7 cellular contexts compared by ENCODE assay signal in the genomic region with DNA sequence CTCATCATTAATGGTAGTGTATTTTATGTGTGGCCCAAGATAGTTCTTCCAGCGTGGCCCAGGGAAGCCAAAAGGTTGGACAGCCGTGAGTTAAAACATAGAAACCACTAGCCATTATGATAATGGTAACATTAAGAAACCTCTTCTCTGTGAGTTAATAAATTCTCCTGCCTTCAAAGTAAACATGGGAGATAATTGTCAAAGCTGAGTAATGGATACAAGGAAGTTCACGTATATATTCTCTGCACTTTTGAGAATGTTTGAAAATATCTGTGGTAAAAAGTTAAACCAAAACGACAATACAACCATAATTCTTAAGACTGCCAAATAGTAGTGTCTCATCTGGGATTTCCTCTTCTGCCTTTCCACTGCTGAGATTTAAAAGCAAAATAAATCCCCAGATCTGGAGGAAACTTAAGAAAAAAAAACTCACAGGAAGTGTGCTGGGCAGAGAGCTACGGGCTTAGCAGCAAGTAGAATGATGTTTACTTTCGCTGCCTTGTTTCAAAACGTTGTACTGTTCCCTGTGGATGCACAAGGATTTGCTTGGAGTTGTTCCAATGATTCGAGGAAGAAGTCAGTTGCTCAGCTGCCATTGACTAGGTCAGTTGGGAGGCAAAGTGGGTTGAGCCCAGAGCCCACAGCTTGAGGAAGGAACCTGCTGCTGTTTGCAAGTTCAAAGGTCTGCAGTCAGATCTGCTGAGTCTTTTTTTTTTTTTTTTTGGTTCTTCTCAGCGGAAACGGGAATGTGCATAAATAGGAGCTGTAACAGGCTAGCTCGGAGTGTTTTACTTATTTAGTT. TPM values are rescaled to one million over a fixed set of nuclear protein-coding genes. Genes with fewer than 3 reads are reported as not detected.
DNase-seq lines count a peak whose midpoint lies in the region; ATAC-seq and TF ChIP-seq lines count a peak whose summit lies in the region.

No MANE protein-coding gene starts in this region.

- H3K4me1 Mint-ChIP-seq in T-helper 2 cell treated with Interferon-gamma antibody and Interleukin-4, amounts not matched to agents 5 μg/mL and 100 μg/mL, for 36 hours (ENCODE audit: low read depth), result peaks cover 28% of the 10 kb centered on the region
- H3K4me1 Mint-ChIP-seq in natural killer cell, result peaks cover 22 to 28% of the 10 kb centered on the region in 2 donors

- no peaks in the 10 kb centered on the region for H3K27me3 ChIP-seq in MM.1S (replicated peaks; ENCODE audit: insufficient read depth, low read length)

- TF ChIP-seq CTCF in MM.1S (IDR thresholded peaks at IDR 0.05; ENCODE audit: low read length), result no peak
- TF ChIP-seq CTCF in epithelial cell of proximal tubule (conservative IDR thresholded peaks at IDR 0.05; ENCODE audit: low read depth, low read length), result no peak
- no peak for TF ChIP-seq CTCF in natural killer cell (IDR thresholded peaks at IDR 0.05)

- DNase-seq in ELR (ENCODE audit: low read depth) (peak; percentile 87), MM.1S (no peak), epithelial cell of proximal tubule (ENCODE audit: low read depth) (peak; percentile 97), natural killer cell (no peak)
- no peak for DNase-seq in T-helper 2 cell treated with Interferon-gamma antibody and Interleukin-4, amounts not matched to agents 5 μg/mL and 100 μg/mL, for 36 hours (ENCODE audit: low spot score)

- H3F3A ChIP-seq in MM.1S (ENCODE audit: insufficient read depth, low read length), result peaks cover 9% of the 10 kb centered on the region; the same call in 1 of the 2 replicates

- H2AFZ ChIP-seq in MM.1S (ENCODE audit: low read length), result no peak overlapping the region

- H3K27ac Mint-ChIP-seq in T-helper 2 cell treated with Interferon-gamma antibody and Interleukin-4, amounts not matched to agents 5 μg/mL and 100 μg/mL, for 36 hours, result peak overlapping the region; percentile 90
- peak overlapping the region in 1 of 2 donors; percentile 85 for H3K27ac Mint-ChIP-seq in natural killer cell

- H3K9me3 Mint-ChIP-seq in T-helper 2 cell treated with Interferon-gamma antibody and Interleukin-4, amounts not matched to agents 5 μg/mL and 100 μg/mL, for 36 hours, result no peaks in the 10 kb centered on the region
- no peaks in the 10 kb centered on the region for H3K9me3 Mint-ChIP-seq in natural killer cell

- H3K4me2 ChIP-seq in MM.1S (ENCODE audit: low read depth, low read length), result peak overlapping the region; percentile 89

- peak overlapping the region; percentile 80 for H3K9ac ChIP-seq in MM.1S (ENCODE audit: low read length)

- H3K4me3 Mint-ChIP-seq in T-helper 2 cell treated with Interferon-gamma antibody and Interleukin-4, amounts not matched to agents 5 μg/mL and 100 μg/mL, for 36 hours, result peak overlapping the region; percentile 94
- peak overlapping the region; percentile 42 for H3K4me3 Mint-ChIP-seq in natural killer cell

- ATAC-seq in natural killer cell (no peak), GM21576 (IDR thresholded peaks at IDR 0.05; ENCODE audit: unreplicated experiment) (no peak), HG03095 (IDR thresholded peaks at IDR 0.05; ENCODE audit: unreplicated experiment) (no peak)

- H3K9me2 ChIP-seq in MM.1S (replicated peaks; ENCODE audit: insufficient read depth, low read length), result no peaks in the 10 kb centered on the region

- peaks cover 7% of the 10 kb centered on the region for H3K36me3 Mint-ChIP-seq in T-helper 2 cell treated with Interferon-gamma antibody and Interleukin-4, amounts not matched to agents 5 μg/mL and 100 μg/mL, for 36 hours (ENCODE audit: low read depth)
- H3K36me3 Mint-ChIP-seq in natural killer cell, result no peaks in the 10 kb centered on the region

- H3K4me3 ChIP-seq in MM.1S (ENCODE audit: low read length) (peak overlapping the region; percentile 75), epithelial cell of proximal tubule (ENCODE audit: low read depth, low read length) (peak overlapping the region; percentile 90)

- H3K79me2 ChIP-seq in MM.1S (ENCODE audit: low read length), result peaks cover 19% of the 10 kb centered on the region

- H4K20me1 ChIP-seq in MM.1S (ENCODE audit: insufficient read depth, low read length), result no peaks in the 10 kb centered on the region

- peaks cover 2% of the 10 kb centered on the region for H3K27me3 Mint-ChIP-seq in T-helper 2 cell treated with Interferon-gamma antibody and Interleukin-4, amounts not matched to agents 5 μg/mL and 100 μg/mL, for 36 hours (ENCODE audit: low read depth)
- no peaks in the 10 kb centered on the region for H3K27me3 Mint-ChIP-seq in natural killer cell (ENCODE audit: low read depth in 2 of 2)

- no peaks in the 10 kb centered on the region for H3K36me3 ChIP-seq in MM.1S (replicated peaks; ENCODE audit: insufficient read depth, low read length)

- no peaks in the 10 kb centered on the region for H3K9me3 ChIP-seq in MM.1S (replicated peaks; ENCODE audit: insufficient read depth, low read length)

- no peaks in the 10 kb centered on the region for H3K4me1 ChIP-seq in MM.1S (ENCODE audit: low read length)

- intact Hi-C loops in natural killer cell (cut with micrococcal nuclease), result no loop called here

- H3K27ac ChIP-seq in MM.1S (ENCODE audit: low read length), result peak overlapping the region; percentile 59

RNA-seq across cellular contexts. Expression of a gene that starts 1.7 kb away (rescaled TPM):
- total RNA-seq in epithelial cell of proximal tubule (16.9 and 32.0 TPM in 2 replicates), natural killer cell (10 to 100 TPM in 2 of 3 donors, 1 to 10 TPM in 1; 7.2 to 21.4 (median 10.7) TPM)

RNA-seq across cellular contexts. Expression of a gene that starts 37.4 kb away (rescaled TPM):
- total RNA-seq in epithelial cell of proximal tubule (26.6 and 37.1 TPM in 2 replicates), natural killer cell (10 to 100 TPM in 2 of 3 donors, 1 to 10 TPM in 1; 7.7 to 13.8 (median 12.0) TPM)

RNA-seq across cellular contexts. Expression of a gene that starts 37.7 kb away (rescaled TPM):
- 97.7 and 112 TPM in 2 replicates for total RNA-seq in epithelial cell of proximal tubule
- total RNA-seq in natural killer cell, result 100 to 1,000 TPM in 1 of 3 donors, 10 to 100 TPM in 2; 84.6 to 100 (median 97.1) TPM

Comparison
In these comparisons a context has a peak if more than half of its experiments do, and no peak if none do; other contexts are left out.
1. DNase-seq: peak in ELR (single experiment) and epithelial cell of proximal tubule (single experiment); none in MM.1S (single experiment), T-helper 2 cell treated with Interferon-gamma antibody and Interleukin-4, amounts not matched to agents 5 μg/mL and 100 μg/mL, for 36 hours (single experiment) and natural killer cell (single experiment).